2 cellular contexts compared by ENCODE assay signal in the genomic region with DNA sequence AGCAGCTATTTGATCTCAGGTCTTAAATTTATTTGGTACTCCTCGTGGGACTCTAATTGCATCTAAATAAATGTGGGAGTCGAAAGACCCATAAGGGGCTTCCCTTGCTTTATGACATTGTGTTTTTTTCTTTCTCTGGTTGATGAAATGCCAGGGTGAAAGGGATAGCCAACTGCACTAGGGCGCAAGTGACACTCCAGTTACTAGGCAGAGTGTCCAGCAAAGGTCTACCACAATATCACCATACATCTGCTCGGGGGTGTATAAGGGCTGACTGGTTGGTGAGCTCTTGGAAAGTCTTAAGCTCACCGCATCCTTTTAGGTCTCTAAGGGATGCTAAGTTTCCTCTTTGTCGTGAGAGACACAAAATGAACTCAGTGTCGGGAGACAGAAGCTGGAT.
TF ChIP-seq lines count a peak whose summit lies in the region.

No MANE protein-coding gene starts in this region.

TF ChIP-seq in HepG2, 621 proteins besides CTCF, POLR2A, EP300 and RAD21:
- TF ChIP-seq TEAD3 (CRISPR knock-in tag; optimal IDR thresholded peaks at IDR 0.05; ENCODE audit: borderline replicate concordance) (no peak), RFX5 (IDR thresholded peaks at IDR 0.05; ENCODE audit: low read depth, low read length) (peak; percentile 88), ADNP (CRISPR knock-in tag; IDR thresholded peaks at IDR 0.05) (no peak), ZNF782 (CRISPR knock-in tag; IDR thresholded peaks at IDR 0.05; ENCODE audit: borderline replicate concordance) (no peak), SP5 (CRISPR knock-in tag; IDR thresholded peaks at IDR 0.05; ENCODE audit: borderline replicate concordance, low read depth) (no peak)

TF ChIP-seq in H1, 55 proteins besides CTCF, POLR2A, EP300 and RAD21:
- TF ChIP-seq RFX5 (IDR thresholded peaks at IDR 0.05; ENCODE audit: borderline replicate concordance, low read depth, low read length) (peak; percentile 83), KDM1A (IDR thresholded peaks at IDR 0.05; ENCODE audit: borderline replicate concordance, low read length) (no peak), CBX8 (IDR thresholded peaks at IDR 0.05; ENCODE audit: borderline replicate concordance, low read depth, low read length) (no peak), JUND (IDR thresholded peaks at IDR 0.05; ENCODE audit: low read length) (no peak)
